19 cellular contexts compared by ENCODE assay signal in genomic region chr17:74233937-74234336, GRCh38. TPM values are rescaled to one million over a fixed set of nuclear protein-coding genes. Genes with fewer than 3 reads are reported as not detected.
DNase-seq lines count a peak whose midpoint lies in the region; ATAC-seq and TF ChIP-seq lines count a peak whose summit lies in the region.
"Had no signal": no experiment of that assay in that cellular context is flagged by ENCODE, and none has a peak within 500 bp of the region (broad histone marks: within the 10 kb centered on the region; RNA-seq: fewer than 3 reads in every experiment).

No MANE protein-coding gene starts in this region.

- WGBS in testis, 2 donors, result 89 to 96% methylated on average over 7 to 8 of the region's 8 CpGs
- no CpG with 5 or more reads among the region's 8 CpGs for WGBS in H9 (ENCODE audit: extremely low coverage, insufficient read length, low lambda C conversion rate)

- no peaks in the 10 kb centered on the region for H3K23me2 ChIP-seq in H9 (ENCODE audit: insufficient read length, low read depth, low read length, poor library complexity, severe bottlenecking)

- H3K9ac ChIP-seq in H9 (ENCODE audit: extremely low read depth, insufficient read length, low read length), result no peak overlapping the region
- H3K9ac ChIP-seq: KMS-11 had no signal

- no peaks in the 10 kb centered on the region for H3K79me2 ChIP-seq in H9 (ENCODE audit: insufficient read depth, low read length)

- H3K18ac ChIP-seq in H9 (ENCODE audit: insufficient read length, low read depth, low read length), result no peak overlapping the region

- no peak overlapping the region for H2BK12ac ChIP-seq in H9 (ENCODE audit: insufficient read length, low read depth, low read length)

- H3K27me3 ChIP-seq in left lung (no peaks in the 10 kb centered on the region), testis (no peaks in the 10 kb centered on the region), SJCRH30 (no peaks in the 10 kb centered on the region), H9 (ENCODE audit: insufficient read depth, low read length) (no peaks in the 10 kb centered on the region)

- H3K56ac ChIP-seq in H9 (ENCODE audit: insufficient read length, low read depth, low read length), result no peak overlapping the region

- DNase-seq in CD14-positive monocyte (ENCODE audit: low spot score), result no peak
- DNase-seq in left lung, result no peak
- no peak for DNase-seq in testis
- no peak for DNase-seq in SJCRH30
- DNase-seq in foreskin melanocyte, result no peak
- no peak for DNase-seq in H9
- no peak for DNase-seq in NCI-H82 (lab: John Stamatoyannopoulos, UW)
- DNase-seq: CD8-positive, alpha-beta T cell; DMS79; NCI-H1048; NCI-H146; NCI-H2081 treated with DMSO at 0.1 percent for 48 hours; NCI-H226; NCI-H526 treated with DMSO at 0.1 percent for 48 hours; SHP77 had no signal

- no peaks in the 10 kb centered on the region for H4K20me1 ChIP-seq in H9 (ENCODE audit: control insufficient read depth, insufficient read depth, insufficient read length)

- H3K27me3 Mint-ChIP-seq in CD14-positive monocyte (ENCODE audit: low read depth in 3 of 3), result peaks cover 0 to 2% (median 0%) of the 10 kb centered on the region in 3 donors
- peaks cover 3% of the 10 kb centered on the region; the same call in 1 of the 2 replicates for H3K27me3 Mint-ChIP-seq in H9 (ENCODE audit: low read depth)

- H2AK5ac ChIP-seq in H9 (ENCODE audit: insufficient read length, low read length), result no peak overlapping the region

- H3K36me3 Mint-ChIP-seq in CD14-positive monocyte (peaks cover 49 to 70% of the 10 kb centered on the region in 2 donors), H9 (ENCODE audit: insufficient read depth in 1 of 3, low read depth in 3 of 3) (no peaks in the 10 kb centered on the region; a peak in 1 of 7 replicates)

- H4K5ac ChIP-seq in H9 (ENCODE audit: insufficient read length, low read depth, low read length), result no peak overlapping the region

- no peak overlapping the region for H4K8ac ChIP-seq in H9 (replicated peaks; ENCODE audit: insufficient read length, low read depth, low read length)

- no peak for TF ChIP-seq CTCF in CD14-positive monocyte (IDR thresholded peaks at IDR 0.05)
- no peak for TF ChIP-seq CTCF in left lung (IDR thresholded peaks at IDR 0.05)
- TF ChIP-seq CTCF in testis (IDR thresholded peaks at IDR 0.05), result no peak
- TF ChIP-seq CTCF in H9 (conservative IDR thresholded peaks at IDR 0.05), result no peak

- peak; percentile 82 for ATAC-seq in left lung
- ATAC-seq: CD8-positive, alpha-beta T cell; SK-N-SH treated with all-trans-retinoic acid at 6 μM for 48 hours had no signal

- no peak overlapping the region for H2BK5ac ChIP-seq in H9 (ENCODE audit: insufficient read length, low read length)

- H3K9me3 ChIP-seq in left lung (no peaks in the 10 kb centered on the region), testis (no peaks in the 10 kb centered on the region), SJCRH30 (replicated peaks) (no peaks in the 10 kb centered on the region), H9 (ENCODE audit: control insufficient read depth, low read depth, low read length) (no peaks in the 10 kb centered on the region)

- no peak overlapping the region for H2BK20ac ChIP-seq in H9 (ENCODE audit: low read depth, low read length, poor library complexity, severe bottlenecking)

- intact Hi-C loops in CD14-positive monocyte (cut with micrococcal nuclease) (no loop called here), left lung (cut with DNase I) (no loop called here), testis (cut with DNase I; ENCODE audit: low total_unique reads) (no loop called here)

- TF ChIP-seq POLR2A in testis (IDR thresholded peaks at IDR 0.05), result no peak

- H2BK15ac ChIP-seq in H9 (ENCODE audit: low read depth, low read length), result no peak overlapping the region

- no peak overlapping the region for H3K4me2 ChIP-seq in H9 (ENCODE audit: insufficient read depth, insufficient read length, low read length)
- H3K4me2 ChIP-seq: KMS-11 had no signal

- peak overlapping the region; percentile 78 to 97 (median 92) for H3K27ac Mint-ChIP-seq in CD14-positive monocyte
- no peak overlapping the region for H3K27ac Mint-ChIP-seq in H9
- H3K27ac Mint-ChIP-seq: CD8-positive, alpha-beta T cell had no signal

- no peak overlapping the region for H4K91ac ChIP-seq in H9 (ENCODE audit: insufficient read length, low read depth, low read length)

- H3K4me3 Mint-ChIP-seq in CD14-positive monocyte (peak overlapping the region in 1 of 2 donors; percentile 46), H9 (0 out of 5 replicates have a peak overlapping the region, but pooled peaks of 1 of the 2 experiments have one; percentile 42)
- H3K4me3 Mint-ChIP-seq: CD8-positive, alpha-beta T cell had no signal

- peaks cover 30% of the 10 kb centered on the region for H3K4me1 Mint-ChIP-seq in CD14-positive monocyte
- H3K4me1 Mint-ChIP-seq in H9, result peaks cover 6 to 35% of the 10 kb centered on the region in 2 experiments

- no peak overlapping the region for H2AFZ ChIP-seq in H9 (ENCODE audit: low read length)

- no peaks in the 10 kb centered on the region for H3K79me1 ChIP-seq in H9 (ENCODE audit: insufficient read depth, low read depth, low read length, poor library complexity, severe bottlenecking)

- H2BK120ac ChIP-seq in H9 (ENCODE audit: low read depth, low read length, poor library complexity, severe bottlenecking), result no peak overlapping the region

- H3K4me3 ChIP-seq in left lung (no peak overlapping the region), testis (no peak overlapping the region), SJCRH30 (no peak overlapping the region)

- H3K14ac ChIP-seq in H9 (ENCODE audit: insufficient read depth, low read length), result no peak overlapping the region

- H3K4me1 ChIP-seq in left lung (no peaks in the 10 kb centered on the region), testis (peaks cover 48% of the 10 kb centered on the region), SJCRH30 (peaks cover 22% of the 10 kb centered on the region), H9 (ENCODE audit: insufficient read depth, low read length) (no peaks in the 10 kb centered on the region)

- H3T11ph ChIP-seq in H9 (ENCODE audit: low read length), result no peak overlapping the region

- H3K23ac ChIP-seq in H9 (ENCODE audit: insufficient read length, low read depth, low read length), result no peak overlapping the region

- H3K4ac ChIP-seq in H9 (ENCODE audit: low read depth, low read length), result no peak overlapping the region

- H3K27ac ChIP-seq in angular gyrus (ENCODE audit: low read depth, low read length) (peak overlapping the region; percentile 98), left lung (no peak overlapping the region), testis (peak overlapping the region; percentile 69 to 85), SJCRH30 (no peak overlapping the region), H9 (ENCODE audit: insufficient read length, low read depth, low read length) (no peak overlapping the region)
- H3K27ac ChIP-seq: KMS-11 had no signal

- H3K36me3 ChIP-seq in left lung (peaks cover 0 to 7% of the 10 kb centered on the region in 2 donors), testis (ENCODE audit: low read depth, missing control alignments) (no peaks in the 10 kb centered on the region), SJCRH30 (peaks cover 33% of the 10 kb centered on the region)

- H3K9me3 Mint-ChIP-seq in CD14-positive monocyte, result no peaks in the 10 kb centered on the region
- no peaks in the 10 kb centered on the region for H3K9me3 Mint-ChIP-seq in H9
- H3K9me3 Mint-ChIP-seq: CD8-positive, alpha-beta T cell had no signal

RNA-seq across cellular contexts. Expression of gene TTYH2, which starts 20.6 kb away (rescaled TPM):
- polyA plus RNA-seq in CD14-positive monocyte (10 to 100 TPM; 12.3 to 18.7 TPM), testis (ENCODE audit: insufficient read depth, low read depth, low replicate concordance) (52.7 TPM)
- total RNA-seq in left lung (1 to 10 TPM; 6.9 to 7.7 TPM), testis (10 to 100 TPM; 69.7 to 73.5 TPM), H9 (2021) (1.6 and 3.2 TPM in 2 replicates)
- total RNA-seq in SJCRH30 (2014; rRNA removed; shearing (Covaris generic)), result 45.8 and 53.0 TPM in 2 replicates

RNA-seq across cellular contexts. Expression of gene RPL38, which starts 30.5 kb away (rescaled TPM):
- polyA plus RNA-seq in CD14-positive monocyte, result 1,000 to 10,000 TPM in 1 of 2 donors, 100 to 1,000 TPM in 1; 919 to 1,070 TPM
- 100 to 1,000 TPM; 624 to 726 TPM for total RNA-seq in left lung
- 100 to 1,000 TPM; 345 to 563 TPM for total RNA-seq in testis
- polyA plus RNA-seq in testis (ENCODE audit: insufficient read depth, low read depth, low replicate concordance), result 1,788 TPM
- 5,758 and 5,854 TPM in 2 replicates for total RNA-seq in SJCRH30 (2014; rRNA removed; shearing (Covaris generic))
- total RNA-seq in H9 (2021), result 1,354 and 1,358 TPM in 2 replicates

RNA-seq across cellular contexts. Expression of gene DNAI2, which starts 40.1 kb away (rescaled TPM):
- polyA plus RNA-seq in CD14-positive monocyte (not detected), testis (ENCODE audit: insufficient read depth, low read depth, low replicate concordance) (80.5 TPM)
- total RNA-seq in left lung (1 to 10 TPM in 1 of 2 donors, not detected in 1; 2.9 TPM), testis (10 to 100 TPM; 19.6 to 26.9 TPM), H9 (2021) (not detected in 2 replicates)
- total RNA-seq in SJCRH30 (2014; rRNA removed; shearing (Covaris generic)), result not detected in 2 replicates
- total RNA-seq: M059J had no signal

Comparison
In these comparisons a context has a peak if more than half of its experiments do, and no peak if none do; other contexts are left out.
1. H3K27ac Mint-ChIP-seq: peak in CD14-positive monocyte (7 of 7); none in H9 (0 of 3).
2. H3K27ac ChIP-seq: peak in angular gyrus (single experiment) and testis (2 of 2); none in left lung (0 of 2), SJCRH30 (single experiment) and H9 (single experiment).
3. RNA of gene DNAI2, which starts 40.1 kb away (total RNA-seq): 19.6 to 26.9 TPM in testis; 2.9 TPM in left lung, not detected in H9 and not detected in SJCRH30; every median in the first group is over 4 times any median in the second.